31 cellular contexts compared by ENCODE assay signal in the genomic region with DNA sequence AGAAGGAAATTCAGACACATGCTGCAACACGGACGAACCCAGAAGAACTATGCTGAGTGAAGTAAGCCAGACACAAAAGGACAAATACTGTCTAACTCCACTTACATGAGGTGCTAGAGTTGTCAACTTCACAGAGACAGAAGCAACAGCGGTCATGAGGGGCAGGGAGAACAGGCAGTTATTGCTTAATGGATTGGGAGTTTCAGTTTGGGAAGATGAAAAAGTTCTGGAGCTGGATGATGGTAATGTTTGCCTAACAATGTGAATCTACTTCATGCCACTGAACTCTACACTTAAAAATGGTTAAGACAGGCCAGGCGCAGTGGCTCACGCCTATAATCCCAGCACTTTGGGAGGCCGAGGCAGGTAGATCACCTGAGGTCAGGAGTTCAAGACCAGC.
"Had no signal": no experiment of that assay in that cellular context is flagged by ENCODE, and none has a peak within 500 bp of the region (broad histone marks: within the 10 kb centered on the region; RNA-seq: fewer than 3 reads in every experiment).

No MANE protein-coding gene starts in this region.

- H2AFZ ChIP-seq: PC-9 had no signal

- H3K27me3 Mint-ChIP-seq: activated CD4-positive, alpha-beta memory T cell treated with anti-CD3 and anti-CD28 coated beads, Interleukin-2, amount 10 ng/mL, durations not matched to agents 7 days and 5 days; activated naive CD4-positive, alpha-beta T cell treated with anti-CD3 and anti-CD28 coated beads, Interleukin-2, amount 50 U/mL, for 24 hours; activated naive CD8-positive, alpha-beta T cell treated with anti-CD3 and anti-CD28 coated beads, Interleukin-2, amount 10 ng/mL, durations not matched to agents 7 days and 5 days; activated T-cell treated with anti-CD3 and anti-CD28 coated beads, Interleukin-2, amount 50 U/mL, for 24 hours; T-cell; T-helper 17 cell had no signal

- H3K4me2 ChIP-seq: KMS-11, PC-9, SK-N-SH had no signal

- H3K27ac ChIP-seq: ascending aorta, cardiac muscle cell, KMS-11, PC-9, SJSA1, VCaP had no signal

- DNase-seq: activated CD4-positive, alpha-beta memory T cell treated with anti-CD3 and anti-CD28 coated beads, Interleukin-2, amount 10 ng/mL, durations not matched to agents 7 days and 5 days; activated CD4-positive, alpha-beta T cell treated with anti-CD3 and anti-CD28 coated beads for 1 hour; activated CD4-positive, alpha-beta T cell treated with anti-CD3 and anti-CD28 coated beads for 48 hours; activated CD4-positive, CD25-positive, alpha-beta regulatory T cell; activated gamma-delta T cell; activated naive CD4-positive, alpha-beta T cell treated with Interleukin-2 at 50 U/mL for 16 hours; activated naive CD8-positive, alpha-beta T cell treated with anti-CD3 and anti-CD28 coated beads, Interleukin-2, amount 10 ng/mL, durations not matched to agents 7 days and 5 days; activated T-cell treated with anti-CD3 and anti-CD28 coated beads, Interleukin-2, amount 50 U/mL, for 24 hours; amygdala; MM.1S; MV-4-11; NCI-H1092; NCI-H1436 treated with DMSO at 0.1 percent for 48 hours; NCI-H1694 treated with DMSO at 0.1 percent for 48 hours; NCI-H2029; NCI-H345; NCI-H524 treated with DMSO at 0.1 percent for 48 hours; NK-92 treated with Interleukin-12 subunit alpha and Interleukin-12 subunit beta, amount 100 ng/mL, for 24 hours; PC-9; SHP77 treated with DMSO at 0.1 percent for 48 hours; SK-N-SH; T-cell; T-helper 17 cell had no signal

- H3K4me3 ChIP-seq: ascending aorta, cardiac muscle cell, PC-9, SJSA1 had no signal

- H3K9ac ChIP-seq: KMS-11, SK-N-SH had no signal

- H3K9me3 Mint-ChIP-seq: activated CD4-positive, alpha-beta memory T cell treated with anti-CD3 and anti-CD28 coated beads, Interleukin-2, amount 10 ng/mL, durations not matched to agents 7 days and 5 days; activated naive CD4-positive, alpha-beta T cell treated with anti-CD3 and anti-CD28 coated beads, Interleukin-2, amount 50 U/mL, for 24 hours; activated naive CD8-positive, alpha-beta T cell treated with anti-CD3 and anti-CD28 coated beads, Interleukin-2, amount 10 ng/mL, durations not matched to agents 7 days and 5 days; activated T-cell treated with anti-CD3 and anti-CD28 coated beads, Interleukin-2, amount 50 U/mL, for 24 hours; activated T-helper 2 cell treated with anti-CD3 and anti-CD28 coated beads, Interferon-gamma antibody, Interleukin-2, Interleukin-4, amounts not matched to agents 10 μg/mL and 5 μg/mL and 100 μg/mL, durations not matched to agents 14 hours and 24 hours and 36 hours; T-cell had no signal

- ATAC-seq: T-cell, T-helper 17 cell had no signal

- H3K27me3 ChIP-seq: ascending aorta, cardiac muscle cell, SJSA1 had no signal

- H3K4me3 Mint-ChIP-seq: activated CD4-positive, alpha-beta memory T cell treated with anti-CD3 and anti-CD28 coated beads, Interleukin-2, amount 10 ng/mL, durations not matched to agents 7 days and 5 days; activated naive CD4-positive, alpha-beta T cell treated with anti-CD3 and anti-CD28 coated beads, Interleukin-2, amount 50 U/mL, for 24 hours; activated naive CD8-positive, alpha-beta T cell treated with anti-CD3 and anti-CD28 coated beads, Interleukin-2, amount 10 ng/mL, durations not matched to agents 7 days and 5 days; activated T-cell treated with anti-CD3 and anti-CD28 coated beads, Interleukin-2, amount 50 U/mL, for 24 hours; T-cell; T-helper 17 cell had no signal

- H3K9me3 ChIP-seq: ascending aorta, SJSA1, SK-N-SH had no signal

- H3K27ac Mint-ChIP-seq: activated CD4-positive, alpha-beta memory T cell treated with anti-CD3 and anti-CD28 coated beads, Interleukin-2, amount 10 ng/mL, durations not matched to agents 7 days and 5 days; activated naive CD4-positive, alpha-beta T cell treated with anti-CD3 and anti-CD28 coated beads, Interleukin-2, amount 50 U/mL, for 24 hours; activated naive CD8-positive, alpha-beta T cell treated with anti-CD3 and anti-CD28 coated beads, Interleukin-2, amount 10 ng/mL, durations not matched to agents 7 days and 5 days; activated T-cell treated with anti-CD3 and anti-CD28 coated beads, Interleukin-2, amount 50 U/mL, for 24 hours; activated T-helper 2 cell treated with anti-CD3 and anti-CD28 coated beads, Interferon-gamma antibody, Interleukin-2, Interleukin-4, amounts not matched to agents 10 μg/mL and 5 μg/mL and 100 μg/mL, durations not matched to agents 14 hours and 24 hours and 36 hours; T-cell; T-helper 17 cell had no signal

- FAIRE-seq: RCC 7860 had no signal

- H3K4me1 ChIP-seq: ascending aorta, SJSA1 had no signal
